In the genomic region with DNA sequence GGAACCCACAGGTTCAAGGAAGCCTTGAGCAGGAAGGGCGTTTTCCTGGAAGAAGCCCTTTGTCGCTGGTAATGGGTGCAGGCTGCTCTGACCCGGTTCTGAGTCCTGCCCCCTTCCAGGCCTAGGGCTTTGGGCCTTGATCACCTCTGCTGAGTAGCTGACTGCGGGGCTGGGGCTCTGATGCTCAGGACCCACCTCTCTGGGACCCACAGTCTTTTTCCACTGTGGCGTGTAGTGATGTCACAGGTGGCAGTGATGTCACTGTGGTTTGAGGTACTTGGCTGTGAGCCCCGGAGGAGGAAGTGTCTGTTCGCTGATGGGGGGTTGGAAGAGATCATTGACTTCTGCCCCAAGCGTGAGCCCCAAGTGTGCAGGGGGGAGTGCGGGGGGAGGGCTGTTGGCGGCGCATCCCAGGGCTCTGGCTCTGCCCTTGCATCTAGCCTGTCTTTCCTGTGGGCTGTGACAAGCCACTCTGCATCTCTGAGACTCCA, we compare ENCODE assay signal across 8 cellular contexts. TPM values are rescaled to one million over a fixed set of nuclear protein-coding genes. Genes with fewer than 3 reads are reported as not detected.
A peak's percentile ranks its signal among the peaks of the same experiment; 100 is the strongest.
DNase-seq lines count a peak whose midpoint lies in the region; ATAC-seq, FAIRE-seq and TF ChIP-seq lines count a peak whose summit lies in the region.

No MANE protein-coding gene starts in this region.

- peak in 1 of 2 donors; percentile 18 for TF ChIP-seq POLR2A in tibial nerve (IDR thresholded peaks at IDR 0.05)

- TF ChIP-seq CTCF in ascending aorta (IDR thresholded peaks at IDR 0.05) (no peak), pancreas (IDR thresholded peaks at IDR 0.05) (no peak), tibial nerve (IDR thresholded peaks at IDR 0.05) (no peak)

- DNase-seq in UCSD-AML1 (lab: John Stamatoyannopoulos, UW; ENCODE audit: unreplicated experiment) (peak; percentile 74), ascending aorta (ENCODE audit: low spot score in 2 of 2) (peak; percentile 80 to 84), pancreas (peak in 1 of 6 donors; percentile 62), tibial nerve (ENCODE audit: low spot score in 2 of 2) (peak in 1 of 2 donors; percentile 72), SW480 (ENCODE audit: low spot score) (no peak), MG63 (no peak), A172 (ENCODE audit: low spot score) (no peak)

- H3K4me3 ChIP-seq in BLaER1 (no peak overlapping the region), ascending aorta (no peak overlapping the region), pancreas (no peak overlapping the region), tibial nerve (no peak overlapping the region), MG63 (no peak overlapping the region)

- H3K36me3 ChIP-seq in BLaER1 (no peaks in the 10 kb centered on the region), ascending aorta (no peaks in the 10 kb centered on the region), pancreas (no peaks in the 10 kb centered on the region), tibial nerve (no peaks in the 10 kb centered on the region), MG63 (no peaks in the 10 kb centered on the region)

- peak in 1 of 2 donors; percentile 56 for TF ChIP-seq EP300 in tibial nerve (IDR thresholded peaks at IDR 0.05)

- H3K9me3 ChIP-seq in BLaER1 (no peaks in the 10 kb centered on the region), ascending aorta (no peaks in the 10 kb centered on the region), pancreas (no peaks in the 10 kb centered on the region), tibial nerve (no peaks in the 10 kb centered on the region), MG63 (no peaks in the 10 kb centered on the region)

- peak in 3 of 4 donors; percentile 28 to 57 (median 42) for ATAC-seq in pancreas

- peaks cover 49% of the 10 kb centered on the region for H4K20me1 ChIP-seq in BLaER1

- WGBS in pancreas, 2 donors = 64 to 65% methylated on average over 11 of the region's 11 CpGs
- WGBS in tibial nerve, 2 donors = 57 to 64% methylated on average over 11 of the region's 11 CpGs

- no peak overlapping the region for H3K9ac ChIP-seq in BLaER1

- H3K4me2 ChIP-seq in BLaER1 = peak overlapping the region; percentile 67

- no peak for FAIRE-seq in pancreas (lab: Jason Lieb, UNC)

- H3K4me1 ChIP-seq in BLaER1 = peaks cover 80% of the 10 kb centered on the region
- peaks cover 0 to 3% of the 10 kb centered on the region in 2 donors for H3K4me1 ChIP-seq in ascending aorta
- H3K4me1 ChIP-seq in pancreas = peaks cover 0 to 3% (median 0%) of the 10 kb centered on the region in 3 donors
- H3K4me1 ChIP-seq in tibial nerve = peaks cover 0 to 90% (median 65%) of the 10 kb centered on the region in 4 donors

- intact Hi-C loops in ascending aorta (cut with DNase I) = no loop called here
- intact Hi-C loops in pancreas (cut with DNase I) = no loop called here

- no peaks in the 10 kb centered on the region for H3K27me3 ChIP-seq in BLaER1
- no peaks in the 10 kb centered on the region for H3K27me3 ChIP-seq in ascending aorta
- no peaks in the 10 kb centered on the region for H3K27me3 ChIP-seq in pancreas
- H3K27me3 ChIP-seq in tibial nerve = no peaks in the 10 kb centered on the region
- no peaks in the 10 kb centered on the region for H3K27me3 ChIP-seq in MG63

- H3K27ac ChIP-seq in BLaER1 (no peak overlapping the region), ascending aorta (peak overlapping the region; percentile 58 to 62), pancreas (peak overlapping the region in 2 of 4 donors; percentile 51 to 60), tibial nerve (peak overlapping the region in 3 of 4 donors; percentile 74 to 89 (median 82))

RNA-seq across cellular contexts. Expression of gene TNFRSF1B, which starts 6.9 kb away (rescaled TPM):
- total RNA-seq in ascending aorta (139 TPM), pancreas (10 to 100 TPM in 2 of 6 donors, 1 to 10 TPM in 4; 2.1 to 20.2 (median 5.9) TPM), tibial nerve (10 to 100 TPM; 27.4 to 62.1 (median 43.5) TPM)
- polyA plus RNA-seq in pancreas = 1 to 10 TPM; 3.5 to 4.0 TPM
- total RNA-seq in MG63 (2014; rRNA removed; shearing (Covaris generic); ENCODE audit: low replicate concordance) = 2.5 and 3.9 TPM in 2 replicates
- total RNA-seq in A172 (2014; rRNA removed; shearing (Covaris generic)) = not detected in 2 replicates

RNA-seq across cellular contexts. Expression of gene VPS13D, which starts 56.2 kb away (rescaled TPM):
- total RNA-seq in ascending aorta = 28.3 TPM
- 10 to 100 TPM; 23.0 to 39.0 (median 25.6) TPM for total RNA-seq in pancreas
- polyA plus RNA-seq in pancreas = 10 to 100 TPM; 13.7 to 16.8 TPM
- 100 to 1,000 TPM in 3 of 4 donors, 10 to 100 TPM in 1; 99.2 to 132 (median 110) TPM for total RNA-seq in tibial nerve
- total RNA-seq in MG63 (2014; rRNA removed; shearing (Covaris generic); ENCODE audit: low replicate concordance) = 12.1 and 16.2 TPM in 2 replicates
- total RNA-seq in A172 (2014; rRNA removed; shearing (Covaris generic)) = 5.8 and 6.8 TPM in 2 replicates

Comparison
In these comparisons a context has a peak if more than half of its experiments do, and no peak if none do; other contexts are left out.
1. DNase-seq: peak in UCSD-AML1 (single experiment) and ascending aorta (2 of 2); none in SW480 (single experiment), MG63 (single experiment) and A172 (single experiment).